Comparison of ENCODE assay signal across 15 cellular contexts in the genomic region with DNA sequence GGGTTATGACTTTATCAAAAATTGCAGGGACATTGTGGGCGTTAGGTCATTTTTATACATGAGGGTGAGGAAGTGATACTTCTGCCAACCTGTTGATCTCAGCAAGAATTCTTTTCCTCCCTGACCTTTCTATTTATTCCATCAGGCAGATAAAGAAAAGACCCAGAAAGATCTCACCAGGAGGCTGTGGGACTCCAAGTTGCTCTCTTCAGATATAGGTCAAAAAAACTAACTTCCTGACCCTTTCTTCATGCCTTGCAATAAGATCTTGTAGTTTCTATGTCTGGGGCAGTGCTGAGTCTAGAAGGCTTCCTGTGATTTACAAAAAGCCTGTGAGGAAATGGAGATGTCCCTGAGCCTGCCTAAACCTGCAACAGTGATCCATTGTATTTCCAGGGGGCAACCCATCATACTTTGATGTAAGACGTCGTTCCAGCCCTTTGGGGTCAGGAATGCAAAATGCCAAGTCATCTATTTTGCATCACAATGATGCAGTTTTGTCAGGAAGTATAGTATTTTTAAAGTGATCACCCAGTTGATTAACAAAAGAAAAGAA. TPM values are rescaled to one million over a fixed set of nuclear protein-coding genes. Genes with fewer than 3 reads are reported as not detected.
DNase-seq lines count a peak whose midpoint lies in the region; ATAC-seq and TF ChIP-seq lines count a peak whose summit lies in the region.
"Had no signal": no experiment of that assay in that cellular context is flagged by ENCODE, and none has a peak within 500 bp of the region (broad histone marks: within the 10 kb centered on the region; RNA-seq: fewer than 3 reads in every experiment).

No MANE protein-coding gene starts in this region.

- H3K79me2 ChIP-seq in mesendoderm (ENCODE audit: control insufficient read depth, insufficient read depth, low read length): no peaks in the 10 kb centered on the region

- no peak overlapping the region for H3K4ac ChIP-seq in mesendoderm (ENCODE audit: low read depth, low read length)

- H3K27ac Mint-ChIP-seq in activated T-helper 2 cell treated with anti-CD3 and anti-CD28 coated beads, Interferon-gamma antibody, Interleukin-2, Interleukin-4, amounts not matched to agents 10 μg/mL and 5 μg/mL and 100 μg/mL, durations not matched to agents 14 hours and 24 hours and 36 hours: no peak overlapping the region
- H3K27ac Mint-ChIP-seq: activated CD4-positive, alpha-beta memory T cell treated with anti-CD3 and anti-CD28 coated beads, Interleukin-2, amount 10 ng/mL, durations not matched to agents 7 days and 5 days had no signal

- CTCF ChIA-PET in RWPE1 (lab: Yijun Ruan, JAX): no interaction called here

- H3K56ac ChIP-seq in mesendoderm (ENCODE audit: low read length): no peak overlapping the region

- peaks cover 10% of the 10 kb centered on the region for H3K4me1 ChIP-seq in mesendoderm (ENCODE audit: control insufficient read depth, low read depth, low read length)
- H3K4me1 ChIP-seq in esophagus squamous epithelium: no peaks in the 10 kb centered on the region

- no peak overlapping the region for H3K9ac ChIP-seq in mesendoderm (ENCODE audit: low read length)

- H3K36me3 ChIP-seq in mesendoderm (ENCODE audit: control insufficient read depth, insufficient read depth, low read length) (no peaks in the 10 kb centered on the region), esophagus squamous epithelium (no peaks in the 10 kb centered on the region)

- H3K36me3 Mint-ChIP-seq in activated T-helper 2 cell treated with anti-CD3 and anti-CD28 coated beads, Interferon-gamma antibody, Interleukin-2, Interleukin-4, amounts not matched to agents 10 μg/mL and 5 μg/mL and 100 μg/mL, durations not matched to agents 14 hours and 24 hours and 36 hours (ENCODE audit: low read depth): no peaks in the 10 kb centered on the region

- no peak overlapping the region for H2AK5ac ChIP-seq in mesendoderm (ENCODE audit: low read length)

- intact Hi-C loops in esophagus squamous epithelium (cut with DNase I): no loop called here
- intact Hi-C loops in activated T-helper 2 cell treated with anti-CD3 and anti-CD28 coated beads, Interferon-gamma antibody, Interleukin-2, Interleukin-4, amounts not matched to agents 10 μg/mL and 5 μg/mL and 100 μg/mL, durations not matched to agents 14 hours and 24 hours and 36 hours (cut with micrococcal nuclease): no loop called here

- DNase-seq in ELF-1 (ENCODE audit: low read depth, low spot score): peak; percentile 71
- DNase-seq in RWPE1 (ENCODE audit: low spot score): peak; percentile 19
- DNase-seq in mesendoderm: peak; percentile 77
- no peak for DNase-seq in esophagus squamous epithelium (lab: John Stamatoyannopoulos, UW)
- no peak for DNase-seq in activated T-helper 2 cell treated with anti-CD3 and anti-CD28 coated beads, Interferon-gamma antibody, Interleukin-2, Interleukin-4, amounts not matched to agents 10 μg/mL and 5 μg/mL and 100 μg/mL, durations not matched to agents 14 hours and 24 hours and 36 hours (ENCODE audit: low spot score)
- no peak for DNase-seq in activated CD4-positive, alpha-beta T cell treated with anti-CD3 and anti-CD28 coated beads for 1 hour
- DNase-seq in Kasumi-1 (lab: John Stamatoyannopoulos, UW): no peak
- DNase-seq: activated CD4-positive, alpha-beta memory T cell treated with anti-CD3 and anti-CD28 coated beads, Interleukin-2, amount 10 ng/mL, durations not matched to agents 7 days and 5 days; activated gamma-delta T cell treated with Interleukin-2 at 50 U/mL for 16 hours; HCEC 1CT; kidney; NCI-H1092 treated with DMSO at 0.1 percent for 48 hours; stimulated activated CD4-positive, alpha-beta T cell treated with anti-CD3 and anti-CD28 coated beads, Interleukin-4, amount 100 ng/mL, for 4 hours; stimulated activated naive CD4-positive, alpha-beta T cell treated with Interleukin-2 at 50 U/mL for 16 hours had no signal

- POLR2A ChIA-PET in RWPE1 (lab: Yijun Ruan, JAX; ENCODE audit: low non-redundant PET): no interaction called here

- H4K8ac ChIP-seq in mesendoderm (ENCODE audit: low read depth, low read length): no peak overlapping the region

- H3K4me1 Mint-ChIP-seq in activated T-helper 2 cell treated with anti-CD3 and anti-CD28 coated beads, Interferon-gamma antibody, Interleukin-2, Interleukin-4, amounts not matched to agents 10 μg/mL and 5 μg/mL and 100 μg/mL, durations not matched to agents 14 hours and 24 hours and 36 hours (ENCODE audit: low read depth): no peaks in the 10 kb centered on the region

- H4K5ac ChIP-seq in mesendoderm (ENCODE audit: low read length): no peak overlapping the region

- H3K27ac ChIP-seq in RWPE1 (no peak overlapping the region), mesendoderm (ENCODE audit: low read depth, low read length) (peak overlapping the region; percentile 57), esophagus squamous epithelium (no peak overlapping the region)

- H3K23ac ChIP-seq in mesendoderm (ENCODE audit: low read length): no peak overlapping the region

- no peak overlapping the region for H2BK15ac ChIP-seq in mesendoderm (replicated peaks; ENCODE audit: low read depth)

- peaks cover 7% of the 10 kb centered on the region for H3K27me3 Mint-ChIP-seq in activated T-helper 2 cell treated with anti-CD3 and anti-CD28 coated beads, Interferon-gamma antibody, Interleukin-2, Interleukin-4, amounts not matched to agents 10 μg/mL and 5 μg/mL and 100 μg/mL, durations not matched to agents 14 hours and 24 hours and 36 hours (ENCODE audit: low read depth)
- H3K27me3 Mint-ChIP-seq: activated CD4-positive, alpha-beta memory T cell treated with anti-CD3 and anti-CD28 coated beads, Interleukin-2, amount 10 ng/mL, durations not matched to agents 7 days and 5 days had no signal

- no peaks in the 10 kb centered on the region for H3K9me3 ChIP-seq in esophagus squamous epithelium

- H3K4me3 ChIP-seq in mesendoderm (ENCODE audit: low read length) (no peak overlapping the region), esophagus squamous epithelium (no peak overlapping the region)

- no peak for TF ChIP-seq POLR2A in esophagus squamous epithelium (IDR thresholded peaks at IDR 0.05)

- ATAC-seq in esophagus mucosa: peak; percentile 41

- no peak overlapping the region for H2BK5ac ChIP-seq in mesendoderm (ENCODE audit: low read length)

- H3K4me2 ChIP-seq in mesendoderm (ENCODE audit: low read length): no peak overlapping the region

- H3K27me3 ChIP-seq in mesendoderm (ENCODE audit: insufficient read depth, low read length, poor library complexity): no peaks in the 10 kb centered on the region
- H3K27me3 ChIP-seq in esophagus squamous epithelium: no peaks in the 10 kb centered on the region

- H3K18ac ChIP-seq in mesendoderm (ENCODE audit: low read length): no peak overlapping the region

- H2BK120ac ChIP-seq in mesendoderm (ENCODE audit: low read depth, low read length): no peak overlapping the region

- TF ChIP-seq CTCF in RWPE1 (conservative IDR thresholded peaks at IDR 0.05; ENCODE audit: low read depth): no peak
- TF ChIP-seq CTCF in esophagus squamous epithelium (IDR thresholded peaks at IDR 0.05): no peak

- no peak overlapping the region for H3K4me3 Mint-ChIP-seq in activated T-helper 2 cell treated with anti-CD3 and anti-CD28 coated beads, Interferon-gamma antibody, Interleukin-2, Interleukin-4, amounts not matched to agents 10 μg/mL and 5 μg/mL and 100 μg/mL, durations not matched to agents 14 hours and 24 hours and 36 hours (ENCODE audit: low read depth)
- H3K4me3 Mint-ChIP-seq: activated CD4-positive, alpha-beta memory T cell treated with anti-CD3 and anti-CD28 coated beads, Interleukin-2, amount 10 ng/mL, durations not matched to agents 7 days and 5 days had no signal

- no peaks in the 10 kb centered on the region for H3K9me3 Mint-ChIP-seq in activated T-helper 2 cell treated with anti-CD3 and anti-CD28 coated beads, Interferon-gamma antibody, Interleukin-2, Interleukin-4, amounts not matched to agents 10 μg/mL and 5 μg/mL and 100 μg/mL, durations not matched to agents 14 hours and 24 hours and 36 hours
- H3K9me3 Mint-ChIP-seq: activated CD4-positive, alpha-beta memory T cell treated with anti-CD3 and anti-CD28 coated beads, Interleukin-2, amount 10 ng/mL, durations not matched to agents 7 days and 5 days had no signal

- no CpG with 5 or more reads among the region's 3 CpGs for WGBS in mesendoderm (ENCODE audit: extremely low coverage, insufficient coverage, low lambda C conversion rate)
- WGBS in esophagus squamous epithelium, 2 donors: 24 to 39% methylated on average over 3 of the region's 3 CpGs

- no peaks in the 10 kb centered on the region for H3K79me1 ChIP-seq in mesendoderm (ENCODE audit: low read length)

RNA-seq across cellular contexts. Expression of gene PIK3R1, which starts 22.0 kb away (rescaled TPM):
- total RNA-seq in esophagus mucosa (26.9 TPM), esophagus squamous epithelium (100 to 1,000 TPM in 1 of 4 donors, 10 to 100 TPM in 3; 15.9 to 114 (median 40.8) TPM)
- polyA plus RNA-seq in mesendoderm (2013, experiment 1 of 2): 22.1 TPM
- 22.7 TPM for polyA plus RNA-seq in mesendoderm (2013, experiment 2 of 2)
- 58.8 and 60.0 TPM in 2 replicates for total RNA-seq in activated T-helper 2 cell treated with anti-CD3 and anti-CD28 coated beads, Interferon-gamma antibody, Interleukin-2, Interleukin-4, amounts not matched to agents 10 μg/mL and 5 μg/mL and 100 μg/mL, durations not matched to agents 14 hours and 24 hours and 36 hours

Comparison
In these comparisons a context has a peak if more than half of its experiments do, and no peak if none do; other contexts are left out.
1. DNase-seq: peak in ELF-1 (single experiment), RWPE1 (single experiment) and mesendoderm (single experiment); none in esophagus squamous epithelium (single experiment), activated T-helper 2 cell treated with anti-CD3 and anti-CD28 coated beads, Interferon-gamma antibody, Interleukin-2, Interleukin-4, amounts not matched to agents 10 μg/mL and 5 μg/mL and 100 μg/mL, durations not matched to agents 14 hours and 24 hours and 36 hours (single experiment), activated CD4-positive, alpha-beta T cell treated with anti-CD3 and anti-CD28 coated beads for 1 hour (single experiment) and Kasumi-1 (0 of 2).